In the genomic region with DNA sequence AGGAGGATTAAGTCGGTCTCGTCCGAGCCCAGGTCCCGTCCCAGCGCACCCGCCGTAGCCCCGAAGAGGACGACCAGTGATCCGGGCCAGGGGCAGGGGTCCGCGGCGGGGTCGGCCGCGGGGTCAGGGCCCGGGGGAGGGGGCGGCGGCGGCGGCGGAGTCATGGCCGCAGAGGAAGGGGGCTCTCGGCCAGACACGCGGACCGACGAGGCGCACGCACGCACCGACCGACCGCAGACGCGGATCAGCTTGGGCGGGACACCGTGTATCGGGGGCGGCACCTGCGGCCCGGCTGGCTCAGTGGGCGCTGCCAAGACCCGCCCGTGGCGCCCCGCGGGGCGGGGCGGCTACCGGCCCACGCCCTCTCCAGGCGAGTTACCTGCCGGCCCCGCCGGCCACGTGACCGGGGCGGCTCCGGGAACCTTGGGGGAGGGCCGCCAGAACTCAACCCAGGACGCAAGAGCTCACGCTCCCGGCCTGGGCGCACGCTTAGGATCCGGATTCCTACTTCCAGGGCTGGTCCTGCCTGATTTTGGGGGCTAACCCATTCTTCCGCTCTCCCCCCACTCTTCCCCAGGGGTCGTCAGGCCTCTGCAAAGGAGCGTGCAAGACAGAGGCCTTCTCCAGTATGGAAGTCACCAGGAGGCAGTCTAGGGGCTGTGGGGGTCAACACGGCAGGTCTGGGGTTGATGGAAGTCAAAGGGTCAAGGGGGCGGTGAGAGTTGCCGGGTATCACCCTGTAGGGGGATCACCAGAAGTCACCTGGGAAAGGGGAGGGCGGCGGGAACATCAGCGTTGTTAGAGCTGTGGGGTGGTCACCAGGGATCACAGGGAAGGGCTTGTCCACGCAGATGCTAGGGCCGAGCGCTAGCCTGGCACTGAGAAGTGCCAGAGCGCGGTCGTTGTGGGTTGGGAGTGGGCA, we compare ENCODE assay signal across 8 cellular contexts. TPM values are rescaled to one million over a fixed set of nuclear protein-coding genes. Genes with fewer than 3 reads are reported as not detected.
DNase-seq lines count a peak whose midpoint lies in the region; ATAC-seq and TF ChIP-seq lines count a peak whose summit lies in the region.

A gene (minus strand): TSS at position 246 of the 922 bp plus-strand sequence. CDS start 82 bp downstream, at position 164.

- intact Hi-C loops in CD8-positive, alpha-beta T cell (cut with DNase I, micrococcal nuclease), result loop anchor here in 1 of 2 experiments (10.0 kb wide), 1 partner anchor 571 kb away; a partner anchor contains a TSS

- TF ChIP-seq RAD21 in neural cell (conservative IDR thresholded peaks at IDR 0.05), result no peak

- no peaks in the 10 kb centered on the region for H3K9me2 ChIP-seq in neural cell (ENCODE audit: insufficient read depth, low read length)

- H3K27me3 ChIP-seq in CD8-positive, alpha-beta T cell (ENCODE audit: insufficient read depth, low read length), result no peaks in the 10 kb centered on the region
- peaks cover 49% of the 10 kb centered on the region for H3K27me3 ChIP-seq in neural cell (ENCODE audit: insufficient read depth, low read depth, low read length)

- H3K4me3 Mint-ChIP-seq in CD8-positive, alpha-beta T cell, result peak within 1 kb of the TSS; percentile 95
- peak within 1 kb of the TSS; percentile 88 to 98 (median 94) for H3K4me3 Mint-ChIP-seq in IgD-negative memory B cell
- H3K4me3 Mint-ChIP-seq in activated CD8-positive, alpha-beta T cell treated with anti-CD3 and anti-CD28 coated beads, Interleukin-2, amount 10 ng/mL, durations not matched to agents 7 days and 5 days, result peak within 1 kb of the TSS; percentile 89

- H4K20me1 ChIP-seq in neural cell (ENCODE audit: insufficient read depth), result no peaks in the 10 kb centered on the region

- no peaks in the 10 kb centered on the region for H3F3A ChIP-seq in neural cell (ENCODE audit: insufficient read depth, low read length, poor library complexity, severe bottlenecking)

- H3K4me3 ChIP-seq in CD8-positive, alpha-beta T cell (ENCODE audit: low read depth, low read length), result peak within 1 kb of the TSS; percentile 93
- peak within 1 kb of the TSS; percentile 75 for H3K4me3 ChIP-seq in neural cell (ENCODE audit: low read length)

- H2AFZ ChIP-seq in neural cell (ENCODE audit: low read depth, low read length), result no peak within 1 kb of the TSS

- H3K9me3 ChIP-seq in CD8-positive, alpha-beta T cell (ENCODE audit: low read length), result no peaks in the 10 kb centered on the region
- no peaks in the 10 kb centered on the region for H3K9me3 ChIP-seq in neural cell (ENCODE audit: low read length)

- H3K9ac ChIP-seq in neural cell (ENCODE audit: low read length), result no peak within 1 kb of the TSS

- POLR2A ChIA-PET in CD8-positive, alpha-beta T cell (lab: Charles Lee), result interaction anchor here (0.7 to 1.7 kb wide), 7 partner anchors 9 to 363 kb away, joined by 3 to 4 read pairs (median 3); a partner anchor contains a TSS
- POLR2A ChIA-PET in activated CD8-positive, alpha-beta T cell treated with anti-CD3 and anti-CD28 coated beads, Interleukin-2, amount 10 ng/mL, durations not matched to agents 7 days and 5 days (lab: Charles Lee), result interaction anchor here (1.1 to 1.2 kb wide), 2 partner anchors 21 to 152 kb away, joined by 3 to 4 read pairs; no protein-coding TSS in a partner anchor

- TF ChIP-seq CTCF in CD8-positive, alpha-beta T cell (IDR thresholded peaks at IDR 0.05), result no peak
- TF ChIP-seq CTCF in neural cell (IDR thresholded peaks at IDR 0.05; ENCODE audit: poor library complexity, severe bottlenecking), result no peak

- no peak for TF ChIP-seq EP300 in neural cell (conservative IDR thresholded peaks at IDR 0.05; ENCODE audit: poor library complexity, severe bottlenecking)

- no peaks in the 10 kb centered on the region for H3K9me3 Mint-ChIP-seq in CD8-positive, alpha-beta T cell
- no peaks in the 10 kb centered on the region for H3K9me3 Mint-ChIP-seq in IgD-negative memory B cell
- no peaks in the 10 kb centered on the region for H3K9me3 Mint-ChIP-seq in activated CD8-positive, alpha-beta T cell treated with anti-CD3 and anti-CD28 coated beads, Interleukin-2, amount 10 ng/mL, durations not matched to agents 7 days and 5 days (ENCODE audit: insufficient read depth)

- peaks cover 4% of the 10 kb centered on the region for H3K36me3 Mint-ChIP-seq in CD8-positive, alpha-beta T cell
- H3K36me3 Mint-ChIP-seq in IgD-negative memory B cell, result peaks cover 2% of the 10 kb centered on the region
- H3K36me3 Mint-ChIP-seq in activated CD8-positive, alpha-beta T cell treated with anti-CD3 and anti-CD28 coated beads, Interleukin-2, amount 10 ng/mL, durations not matched to agents 7 days and 5 days (ENCODE audit: low read depth), result peaks cover 2% of the 10 kb centered on the region

- CTCF ChIA-PET in CD8-positive, alpha-beta T cell (lab: Charles Lee), result interaction anchor here (0.8 to 3.3 kb wide), 8 partner anchors 8 to 196 kb away, joined by 3 to 18 read pairs (median 4); a partner anchor contains a TSS
- CTCF ChIA-PET in activated CD8-positive, alpha-beta T cell treated with anti-CD3 and anti-CD28 coated beads, Interleukin-2, amount 10 ng/mL, durations not matched to agents 7 days and 5 days (lab: Charles Lee), result interaction anchor here (1.1 to 3.1 kb wide), 4 partner anchors 8 to 142 kb away, joined by 3 to 22 read pairs (median 8); a partner anchor contains a TSS

- peak in 4 of 7 experiments; percentile 25 to 62 (median 50) for DNase-seq in CD8-positive, alpha-beta T cell
- peak; percentile 51 for DNase-seq in activated CD8-positive, alpha-beta T cell treated with anti-CD3 and anti-CD28 coated beads, Interleukin-2, amount 10 ng/mL, durations not matched to agents 7 days and 5 days
- DNase-seq in OCI-M1 (lab: John Stamatoyannopoulos, UW), result no peak

- H3K79me2 ChIP-seq in neural cell (replicated peaks; ENCODE audit: insufficient read depth, low read length), result no peaks in the 10 kb centered on the region

- H3K27me3 Mint-ChIP-seq in CD8-positive, alpha-beta T cell (ENCODE audit: low read depth), result no peaks in the 10 kb centered on the region
- peaks cover 1% of the 10 kb centered on the region for H3K27me3 Mint-ChIP-seq in IgD-negative memory B cell
- H3K27me3 Mint-ChIP-seq in activated CD8-positive, alpha-beta T cell treated with anti-CD3 and anti-CD28 coated beads, Interleukin-2, amount 10 ng/mL, durations not matched to agents 7 days and 5 days (ENCODE audit: low read depth), result no peaks in the 10 kb centered on the region

- no peaks in the 10 kb centered on the region for H3K36me3 ChIP-seq in CD8-positive, alpha-beta T cell (ENCODE audit: insufficient read depth, low read length)
- no peaks in the 10 kb centered on the region for H3K36me3 ChIP-seq in neural cell (ENCODE audit: insufficient read depth, low read length)

- peak; percentile 16 for ATAC-seq in CD8-positive, alpha-beta T cell
- peak; percentile 4 for ATAC-seq in activated CD8-positive, alpha-beta T cell treated with anti-CD3 and anti-CD28 coated beads, Interleukin-2, amount 10 ng/mL, durations not matched to agents 7 days and 5 days
- ATAC-seq in esophagus mucosa (peak; percentile 70), HG02759 (IDR thresholded peaks at IDR 0.05; ENCODE audit: unreplicated experiment) (no peak), GM21381 (IDR thresholded peaks at IDR 0.05; ENCODE audit: unreplicated experiment) (no peak)

- H3K4me2 ChIP-seq in neural cell (ENCODE audit: low read length), result peak within 1 kb of the TSS; percentile 35

- H3K27ac Mint-ChIP-seq in CD8-positive, alpha-beta T cell, result peak within 1 kb of the TSS; percentile 72
- H3K27ac Mint-ChIP-seq in IgD-negative memory B cell, result peak within 1 kb of the TSS; percentile 50 to 87 (median 84)
- peak within 1 kb of the TSS; percentile 32 for H3K27ac Mint-ChIP-seq in activated CD8-positive, alpha-beta T cell treated with anti-CD3 and anti-CD28 coated beads, Interleukin-2, amount 10 ng/mL, durations not matched to agents 7 days and 5 days

- no peak within 1 kb of the TSS for H3K27ac ChIP-seq in CD8-positive, alpha-beta T cell (ENCODE audit: low read depth, low read length)
- no peak within 1 kb of the TSS for H3K27ac ChIP-seq in neural cell (ENCODE audit: low read length)

- H3K4me1 ChIP-seq in CD8-positive, alpha-beta T cell (ENCODE audit: insufficient read depth, low read length), result peaks cover 32% of the 10 kb centered on the region

- peaks cover 32% of the 10 kb centered on the region for H3K4me1 Mint-ChIP-seq in CD8-positive, alpha-beta T cell (ENCODE audit: low read depth)
- H3K4me1 Mint-ChIP-seq in IgD-negative memory B cell, result peaks cover 20 to 27% (median 23%) of the 10 kb centered on the region in 3 donors
- peaks cover 47% of the 10 kb centered on the region for H3K4me1 Mint-ChIP-seq in activated CD8-positive, alpha-beta T cell treated with anti-CD3 and anti-CD28 coated beads, Interleukin-2, amount 10 ng/mL, durations not matched to agents 7 days and 5 days (ENCODE audit: low read depth)

TF ChIP-seq in neural cell, 6 proteins besides CTCF, POLR2A, EP300 and RAD21 (continues in another document):
- TF ChIP-seq, protein P1, sequence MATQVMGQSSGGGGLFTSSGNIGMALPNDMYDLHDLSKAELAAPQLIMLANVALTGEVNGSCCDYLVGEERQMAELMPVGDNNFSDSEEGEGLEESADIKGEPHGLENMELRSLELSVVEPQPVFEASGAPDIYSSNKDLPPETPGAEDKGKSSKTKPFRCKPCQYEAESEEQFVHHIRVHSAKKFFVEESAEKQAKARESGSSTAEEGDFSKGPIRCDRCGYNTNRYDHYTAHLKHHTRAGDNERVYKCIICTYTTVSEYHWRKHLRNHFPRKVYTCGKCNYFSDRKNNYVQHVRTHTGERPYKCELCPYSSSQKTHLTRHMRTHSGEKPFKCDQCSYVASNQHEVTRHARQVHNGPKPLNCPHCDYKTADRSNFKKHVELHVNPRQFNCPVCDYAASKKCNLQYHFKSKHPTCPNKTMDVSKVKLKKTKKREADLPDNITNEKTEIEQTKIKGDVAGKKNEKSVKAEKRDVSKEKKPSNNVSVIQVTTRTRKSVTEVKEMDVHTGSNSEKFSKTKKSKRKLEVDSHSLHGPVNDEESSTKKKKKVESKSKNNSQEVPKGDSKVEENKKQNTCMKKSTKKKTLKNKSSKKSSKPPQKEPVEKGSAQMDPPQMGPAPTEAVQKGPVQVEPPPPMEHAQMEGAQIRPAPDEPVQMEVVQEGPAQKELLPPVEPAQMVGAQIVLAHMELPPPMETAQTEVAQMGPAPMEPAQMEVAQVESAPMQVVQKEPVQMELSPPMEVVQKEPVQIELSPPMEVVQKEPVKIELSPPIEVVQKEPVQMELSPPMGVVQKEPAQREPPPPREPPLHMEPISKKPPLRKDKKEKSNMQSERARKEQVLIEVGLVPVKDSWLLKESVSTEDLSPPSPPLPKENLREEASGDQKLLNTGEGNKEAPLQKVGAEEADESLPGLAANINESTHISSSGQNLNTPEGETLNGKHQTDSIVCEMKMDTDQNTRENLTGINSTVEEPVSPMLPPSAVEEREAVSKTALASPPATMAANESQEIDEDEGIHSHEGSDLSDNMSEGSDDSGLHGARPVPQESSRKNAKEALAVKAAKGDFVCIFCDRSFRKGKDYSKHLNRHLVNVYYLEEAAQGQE (IDR thresholded peaks at IDR 0.05; ENCODE audit: borderline replicate concordance), result no peak
- no peak for TF ChIP-seq MXI1 (conservative IDR thresholded peaks at IDR 0.05; ENCODE audit: poor library complexity, severe bottlenecking)

RNA-seq across cellular contexts. Expression of the gene that starts here (rescaled TPM):
- not detected for total RNA-seq in CD8-positive, alpha-beta T cell
- polyA plus RNA-seq in IgD-negative memory B cell (0.48 TPM), neural cell (not detected in 2 replicates)
- under 1 TPM in 1 of 2 experiments, not detected in 1; 0.18 TPM for total RNA-seq in activated CD8-positive, alpha-beta T cell treated with anti-CD3 and anti-CD28 coated beads, Interleukin-2, amount 10 ng/mL, durations not matched to agents 7 days and 5 days
- 82.1 TPM for total RNA-seq in esophagus mucosa
- not detected in 2 replicates for polyA minus RNA-seq in neural cell

Comparison
In these comparisons a context has a peak if more than half of its experiments do, and no peak if none do; other contexts are left out.
1. RNA of the gene that starts here (total RNA-seq): 82.1 TPM in esophagus mucosa (single experiment); 0.18 TPM in activated CD8-positive, alpha-beta T cell treated with anti-CD3 and anti-CD28 coated beads, Interleukin-2, amount 10 ng/mL, durations not matched to agents 7 days and 5 days and not detected in CD8-positive, alpha-beta T cell; every median in the first group is over 10 times any median in the second.
2. Peak in DNase-seq, ATAC-seq and H3K4me3 ChIP-seq in CD8-positive, alpha-beta T cell; RNA of the gene not detected or under 1 TPM.
3. Peak in DNase-seq and ATAC-seq in activated CD8-positive, alpha-beta T cell treated with anti-CD3 and anti-CD28 coated beads, Interleukin-2, amount 10 ng/mL, durations not matched to agents 7 days and 5 days; RNA of the gene not detected or under 1 TPM.
4. H3K27ac Mint-ChIP-seq: peak in every context shown above with its lines; median percentile 84 in IgD-negative memory B cell; 72 in CD8-positive, alpha-beta T cell; 32 in activated CD8-positive, alpha-beta T cell treated with anti-CD3 and anti-CD28 coated beads, Interleukin-2, amount 10 ng/mL, durations not matched to agents 7 days and 5 days.
5. Peak in every context shown above with its lines, with median percentiles within 50 percentile points of each other: H3K4me3 Mint-ChIP-seq.